Comparison of ENCODE assay signal across 15 cellular contexts in genomic region chr18:77209587-77209986, GRCh38. TPM values are rescaled to one million over a fixed set of nuclear protein-coding genes. Genes with fewer than 3 reads are reported as not detected.
DNase-seq lines count a peak whose midpoint lies in the region; ATAC-seq and TF ChIP-seq lines count a peak whose summit lies in the region.
"Had no signal": no experiment of that assay in that cellular context is flagged by ENCODE, and none has a peak within 500 bp of the region (broad histone marks: within the 10 kb centered on the region; RNA-seq: fewer than 3 reads in every experiment).

No MANE protein-coding gene starts in this region.

- peaks cover 3% of the 10 kb centered on the region for H3K36me3 Mint-ChIP-seq in activated naive CD8-positive, alpha-beta T cell treated with anti-CD3 and anti-CD28 coated beads for 36 hours

- CTCF ChIA-PET in A673 (lab: Charles Lee): no interaction called here

- TF ChIP-seq POLR2A in gastroesophageal sphincter (IDR thresholded peaks at IDR 0.05): no peak

- 81 to 100% methylated on average over 8 to 9 of the region's 12 CpGs for WGBS in gastroesophageal sphincter (ENCODE audit: low coverage in 1 of 2), 2 donors

- no peaks in the 10 kb centered on the region for H3K27me3 ChIP-seq in BLaER1
- H3K27me3 ChIP-seq in HL-60 (ENCODE audit: insufficient read depth, poor library complexity, severe bottlenecking): no peaks in the 10 kb centered on the region
- H3K27me3 ChIP-seq in gastroesophageal sphincter: no peaks in the 10 kb centered on the region
- no peaks in the 10 kb centered on the region for H3K27me3 ChIP-seq in A673 (replicated peaks; ENCODE audit: insufficient read depth, low read depth, low read length, poor library complexity)
- H3K27me3 ChIP-seq in ascending aorta: no peaks in the 10 kb centered on the region
- H3K27me3 ChIP-seq: thyroid gland had no signal

- H3K4me1 ChIP-seq in BLaER1 (peaks cover 37% of the 10 kb centered on the region), gastroesophageal sphincter (peaks cover 0 to 55% (median 11%) of the 10 kb centered on the region in 3 donors), A673 (ENCODE audit: insufficient read depth, low read length, poor library complexity, severe bottlenecking) (no peaks in the 10 kb centered on the region), ascending aorta (peaks cover 0 to 15% of the 10 kb centered on the region in 2 donors)

- no peaks in the 10 kb centered on the region for H3K9me3 Mint-ChIP-seq in activated naive CD8-positive, alpha-beta T cell treated with anti-CD3 and anti-CD28 coated beads for 36 hours

- TF ChIP-seq CTCF in HL-60 (IDR thresholded peaks at IDR 0.05; ENCODE audit: insufficient read depth, low read length) (no peak), gastroesophageal sphincter (IDR thresholded peaks at IDR 0.05) (no peak), A673 (conservative IDR thresholded peaks at IDR 0.05; ENCODE audit: low read depth, low read length) (no peak), ascending aorta (IDR thresholded peaks at IDR 0.05) (no peak)

- peak overlapping the region; percentile 95 for H3K27ac Mint-ChIP-seq in activated naive CD8-positive, alpha-beta T cell treated with anti-CD3 and anti-CD28 coated beads for 36 hours

- POLR2A ChIA-PET in A673 (lab: Charles Lee; ENCODE audit: low non-redundant PET): interaction anchor here (0.5 kb wide), 1 partner anchor 71 kb away, joined by 3 read pairs; no protein-coding TSS in a partner anchor

- no TSS peak for BruUV-seq in A673 (replicated peaks; lab: Mats Ljungman, UMichigan)

- H3K4me3 Mint-ChIP-seq in activated naive CD8-positive, alpha-beta T cell treated with anti-CD3 and anti-CD28 coated beads for 36 hours: peak overlapping the region; percentile 83

- peak overlapping the region; percentile 77 for H3K4me2 ChIP-seq in BLaER1

- ATAC-seq in gastroesophageal sphincter: no peak

- TF ChIP-seq EP300 in gastroesophageal sphincter (IDR thresholded peaks at IDR 0.05): no peak

- H3K4me3 ChIP-seq in BLaER1 (peak overlapping the region; percentile 57; the same call in 1 of the 2 replicates), HL-60 (replicated peaks; ENCODE audit: insufficient read depth, low read length) (no peak overlapping the region), gastroesophageal sphincter (no peak overlapping the region), A673 (ENCODE audit: low read depth, low read length, poor library complexity, severe bottlenecking) (no peak overlapping the region), ascending aorta (no peak overlapping the region)
- H3K4me3 ChIP-seq: thyroid gland had no signal

- peaks cover 5% of the 10 kb centered on the region for H3K27me3 Mint-ChIP-seq in activated naive CD8-positive, alpha-beta T cell treated with anti-CD3 and anti-CD28 coated beads for 36 hours

- intact Hi-C loops in A673 (cut with micrococcal nuclease; ENCODE audit: unreplicated experiment): no loop called here
- intact Hi-C loops in head of caudate nucleus (cut with DNase I): loop anchor here (10.0 kb wide), 1 partner anchor 145 kb away; no protein-coding TSS in a partner anchor
- intact Hi-C loops in ascending aorta (cut with DNase I): loop anchor here (5.0 kb wide), 1 partner anchor 152 kb away; no protein-coding TSS in a partner anchor

- H3K27ac ChIP-seq in BLaER1: peak overlapping the region; percentile 83
- H3K27ac ChIP-seq in HL-60 (replicated peaks): peak overlapping the region; percentile 78
- no peak overlapping the region for H3K27ac ChIP-seq in gastroesophageal sphincter
- H3K27ac ChIP-seq in A673 (ENCODE audit: low read depth, low read length, poor library complexity, severe bottlenecking): no peak overlapping the region
- H3K27ac ChIP-seq in ascending aorta: no peak overlapping the region

- H3K36me3 ChIP-seq in BLaER1 (no peaks in the 10 kb centered on the region), gastroesophageal sphincter (no peaks in the 10 kb centered on the region), A673 (ENCODE audit: insufficient read depth, low read length, poor library complexity, severe bottlenecking) (no peaks in the 10 kb centered on the region), ascending aorta (no peaks in the 10 kb centered on the region)
- H3K36me3 ChIP-seq: thyroid gland had no signal

- H4K20me1 ChIP-seq in BLaER1: no peaks in the 10 kb centered on the region

- peaks cover 38% of the 10 kb centered on the region for H3K4me1 Mint-ChIP-seq in activated naive CD8-positive, alpha-beta T cell treated with anti-CD3 and anti-CD28 coated beads for 36 hours

- no peak overlapping the region for H3K9ac ChIP-seq in BLaER1

- no peaks in the 10 kb centered on the region for H3K9me3 ChIP-seq in BLaER1
- H3K9me3 ChIP-seq in gastroesophageal sphincter: no peaks in the 10 kb centered on the region
- no peaks in the 10 kb centered on the region for H3K9me3 ChIP-seq in A673 (ENCODE audit: low read depth, low read length, poor library complexity, severe bottlenecking)
- no peaks in the 10 kb centered on the region for H3K9me3 ChIP-seq in ascending aorta
- H3K9me3 ChIP-seq: thyroid gland had no signal

- DNase-seq in HL-60 (ENCODE audit: low read depth in 1 of 2, low spot score in 1 of 2): no peak
- no peak for DNase-seq in activated naive CD8-positive, alpha-beta T cell treated with anti-CD3 and anti-CD28 coated beads for 36 hours
- peak; percentile 78 for DNase-seq in myocyte (ENCODE audit: low read depth)
- DNase-seq in A673 (ENCODE audit: low spot score): no peak
- no peak for DNase-seq in head of caudate nucleus
- DNase-seq in ascending aorta (ENCODE audit: low spot score in 2 of 2): no peak
- DNase-seq: DMS79; effector CD4-positive, alpha-beta T cell; NCI-H1092; NCI-H82; occipital lobe had no signal

RNA-seq across cellular contexts. Expression of gene GALR1, which starts 40.1 kb away (rescaled TPM):
- not detected for total RNA-seq in activated naive CD8-positive, alpha-beta T cell treated with anti-CD3 and anti-CD28 coated beads for 36 hours
- total RNA-seq in myocyte: not detected in 2 replicates
- polyA plus RNA-seq in myocyte (2012): not detected
- total RNA-seq in gastroesophageal sphincter: under 1 TPM; 0.12 to 0.62 (median 0.31) TPM
- total RNA-seq in A673 (2021): not detected in 2 replicates
- total RNA-seq in ascending aorta: not detected
- total RNA-seq: T-helper 2 cell treated with Interferon-gamma antibody and Interleukin-4, amounts not matched to agents 100 ng/mL and 5 ng/mL, for 36 hours had no signal

Comparison
In these comparisons a context has a peak if more than half of its experiments do, and no peak if none do; other contexts are left out.
1. H3K27ac ChIP-seq: peak in BLaER1 (single experiment) and HL-60 (single experiment); none in gastroesophageal sphincter (0 of 4), A673 (single experiment) and ascending aorta (0 of 2).